Comparison of ENCODE assay signal across 8 cellular contexts in the genomic region with DNA sequence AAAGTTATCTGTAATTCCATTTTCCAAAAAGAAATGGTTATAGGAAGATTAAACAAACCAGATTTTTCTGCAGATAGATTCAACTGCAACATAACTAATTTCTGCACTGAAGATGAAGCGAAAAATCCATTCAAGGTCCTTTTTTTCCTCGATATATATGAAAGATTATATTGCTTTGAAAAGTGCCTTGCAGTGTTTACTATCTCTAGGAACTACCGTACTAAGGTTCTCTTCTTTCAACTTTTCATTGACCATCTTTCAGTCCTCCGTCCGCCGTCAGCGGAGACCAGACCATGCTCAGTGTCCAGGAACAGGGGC. TPM values are rescaled to one million over a fixed set of nuclear protein-coding genes. Genes with fewer than 3 reads are reported as not detected.
DNase-seq lines count a peak whose midpoint lies in the region; ATAC-seq and TF ChIP-seq lines count a peak whose summit lies in the region.

No MANE protein-coding gene starts in this region.

- ATAC-seq in GM21390 (IDR thresholded peaks at IDR 0.05; ENCODE audit: unreplicated experiment) = no peak

- peak overlapping the region; percentile 87 for H3K4me2 ChIP-seq in DOHH2 (ENCODE audit: low read length)

- no peak for TF ChIP-seq POLR2A in esophagus squamous epithelium (IDR thresholded peaks at IDR 0.05)

- TF ChIP-seq CTCF in DOHH2 (IDR thresholded peaks at IDR 0.05; ENCODE audit: low read depth, low read length, poor library complexity, severe bottlenecking) (no peak), RWPE1 (conservative IDR thresholded peaks at IDR 0.05; ENCODE audit: low read depth) (no peak), esophagus squamous epithelium (IDR thresholded peaks at IDR 0.05) (no peak)

- intact Hi-C loops in esophagus squamous epithelium (cut with DNase I) = no loop called here

- no peaks in the 10 kb centered on the region for H3K9me2 ChIP-seq in DOHH2 (replicated peaks; ENCODE audit: control insufficient read depth, low read length)

- POLR2A ChIA-PET in RWPE1 (lab: Yijun Ruan, JAX; ENCODE audit: low non-redundant PET) = no interaction called here

- H3K27ac ChIP-seq in DOHH2 (ENCODE audit: low read depth, low read length) (no peak overlapping the region), RWPE1 (peak overlapping the region; percentile 78), esophagus squamous epithelium (peak overlapping the region; percentile 83 to 88 (median 86))

- no peaks in the 10 kb centered on the region for H4K20me1 ChIP-seq in DOHH2 (ENCODE audit: control insufficient read depth, insufficient read depth, low read depth, low read length)

- H3K36me3 ChIP-seq in DOHH2 (ENCODE audit: control insufficient read depth, low read length) (peaks cover 8% of the 10 kb centered on the region; the same call in 1 of the 2 replicates), esophagus squamous epithelium (peaks cover 0 to 27% (median 0%) of the 10 kb centered on the region in 3 donors)

- DNase-seq in RWPE1 (ENCODE audit: low spot score) (peak; percentile 10), esophagus squamous epithelium (lab: John Stamatoyannopoulos, UW) (no peak), pons (ENCODE audit: low spot score) (peak; percentile 31), T-helper 9 cell (no peak)
- no peak for DNase-seq in stimulated activated CD4-positive, alpha-beta T cell treated with anti-CD3 and anti-CD28 coated beads, Interleukin-4, amount 100 ng/mL, for 24 hours
- DNase-seq in stimulated activated CD4-positive, alpha-beta T cell treated with anti-CD3 and anti-CD28 coated beads, Interleukin-2, amount 100 ng/mL, for 24 hours = no peak

- WGBS in esophagus squamous epithelium, 2 donors = 2 to 3% methylated on average over 3 to 7 of the region's 7 CpGs

- H3K27me3 ChIP-seq in DOHH2 (ENCODE audit: control insufficient read depth, low read length) (no peaks in the 10 kb centered on the region), esophagus squamous epithelium (peaks cover 0 to 11% (median 0%) of the 10 kb centered on the region in 4 donors)

- H3K4me1 ChIP-seq in DOHH2 (ENCODE audit: control insufficient read depth, low read length) = peaks cover 16% of the 10 kb centered on the region
- peaks cover 0 to 38% (median 14%) of the 10 kb centered on the region in 3 donors for H3K4me1 ChIP-seq in esophagus squamous epithelium

- H3K9me3 ChIP-seq in DOHH2 (ENCODE audit: control insufficient read depth, insufficient read depth, low read length) (no peaks in the 10 kb centered on the region), esophagus squamous epithelium (no peaks in the 10 kb centered on the region)

- peaks cover 10% of the 10 kb centered on the region for H3K79me2 ChIP-seq in DOHH2 (ENCODE audit: control insufficient read depth, low read length)

- peak overlapping the region; percentile 84 for H3K4me3 ChIP-seq in DOHH2 (ENCODE audit: low read length)
- H3K4me3 ChIP-seq in esophagus squamous epithelium = peak overlapping the region; percentile 45 to 73 (median 66)

- H3F3A ChIP-seq in DOHH2 (ENCODE audit: control insufficient read depth, insufficient read depth) = no peaks in the 10 kb centered on the region

- CTCF ChIA-PET in RWPE1 (lab: Yijun Ruan, JAX) = interaction anchor here (0.6 kb wide), 1 partner anchor 86 kb away, joined by 3 read pairs; no protein-coding TSS in a partner anchor

RNA-seq across cellular contexts. Expression of a gene that starts 0.5 kb away (rescaled TPM):
- 10 to 100 TPM in 1 of 4 donors, 1 to 10 TPM in 3; 3.8 to 11.3 (median 8.2) TPM for total RNA-seq in esophagus squamous epithelium

Comparison
In these comparisons a context has a peak if more than half of its experiments do, and no peak if none do; other contexts are left out.
1. DNase-seq: peak in RWPE1 (single experiment) and pons (single experiment); none in esophagus squamous epithelium (single experiment), stimulated activated CD4-positive, alpha-beta T cell treated with anti-CD3 and anti-CD28 coated beads, Interleukin-4, amount 100 ng/mL, for 24 hours (single experiment), stimulated activated CD4-positive, alpha-beta T cell treated with anti-CD3 and anti-CD28 coated beads, Interleukin-2, amount 100 ng/mL, for 24 hours (0 of 2) and T-helper 9 cell (single experiment).